ENCODE assay signal across 31 cellular contexts in the genomic region with DNA sequence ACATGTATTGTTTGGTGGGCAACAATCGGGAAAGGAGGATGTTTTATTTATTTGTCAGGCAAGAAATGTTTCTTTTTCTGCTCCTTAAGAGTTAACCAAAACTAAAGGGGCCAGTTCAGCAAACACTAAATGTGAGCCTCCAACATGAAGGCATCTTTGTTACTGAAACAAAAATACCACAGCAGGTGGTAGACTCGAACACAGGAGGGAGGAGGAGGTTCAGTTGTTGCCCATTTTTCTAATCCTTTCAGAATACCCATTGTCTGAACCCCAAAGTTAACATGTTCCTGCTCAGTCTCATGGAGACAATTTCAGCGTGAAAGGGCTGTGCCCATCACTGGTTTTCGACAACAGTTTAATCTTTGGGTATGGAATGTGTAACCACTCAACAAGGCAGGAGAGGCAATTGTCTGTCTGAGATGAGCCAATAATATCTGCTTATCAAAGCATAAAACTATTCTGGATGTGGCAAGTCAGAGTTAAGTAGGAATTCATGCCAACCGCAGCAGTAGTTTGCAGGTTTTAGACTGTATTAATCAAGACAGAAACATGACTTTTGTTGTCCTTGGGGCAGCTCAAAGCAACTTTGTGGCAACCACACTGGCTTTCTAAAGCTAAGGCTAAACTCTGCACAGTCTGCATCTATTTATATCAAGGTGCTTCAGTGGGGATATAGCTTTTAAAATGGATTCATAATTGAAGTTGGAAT.
DNase-seq lines count a peak whose midpoint lies in the region; ATAC-seq, FAIRE-seq and TF ChIP-seq lines count a peak whose summit lies in the region.
"Had no signal": no experiment of that assay in that cellular context is flagged by ENCODE, and none has a peak within 500 bp of the region (broad histone marks: within the 10 kb centered on the region; RNA-seq: fewer than 3 reads in every experiment).

No MANE protein-coding gene starts in this region.

- no peak overlapping the region for H3K9ac ChIP-seq in astrocyte (ENCODE audit: low read length)
- no peak overlapping the region for H3K9ac ChIP-seq in iPS-20b (ENCODE audit: low read depth, low read length)
- H3K9ac ChIP-seq: GM23248 had no signal

- H3K9me3 ChIP-seq in astrocyte (ENCODE audit: insufficient read depth, low read depth, low read length) (no peaks in the 10 kb centered on the region), iPS-20b (ENCODE audit: insufficient read depth, low read depth, low read length) (no peaks in the 10 kb centered on the region)
- H3K9me3 ChIP-seq: body of pancreas, gastroesophageal sphincter had no signal

- no peaks in the 10 kb centered on the region for H3K9me3 Mint-ChIP-seq in astrocyte (ENCODE audit: unreplicated experiment)
- H3K9me3 Mint-ChIP-seq: activated naive CD4-positive, alpha-beta T cell treated with anti-CD3 and anti-CD28 coated beads, Interleukin-2, amount 50 U/mL, for 72 hours; stimulated activated effector memory CD8-positive, alpha-beta T cell treated with anti-CD3 and anti-CD28 coated beads, Interleukin-12 subunit alpha, Interleukin-12 subunit beta, amount 100 ng/mL, for 72 hours; type B pancreatic cell had no signal

- no peaks in the 10 kb centered on the region for H3K79me2 ChIP-seq in astrocyte (ENCODE audit: insufficient read depth, low read length)

- H3K4me1 ChIP-seq in astrocyte (ENCODE audit: insufficient read depth, low read length) (peaks cover 13% of the 10 kb centered on the region), iPS-20b (ENCODE audit: insufficient read depth, low read length) (peaks cover 19% of the 10 kb centered on the region)

- ATAC-seq in HG02623 (IDR thresholded peaks at IDR 0.05; ENCODE audit: unreplicated experiment): no peak
- ATAC-seq: activated CD8-positive, alpha-beta T cell treated with anti-CD3 and anti-CD28 coated beads, Interleukin-2, amount 10 ng/mL, durations not matched to agents 7 days and 5 days; activated naive CD4-positive, alpha-beta T cell treated with anti-CD3 and anti-CD28 coated beads, Interleukin-2, amount 50 U/mL, for 72 hours; body of pancreas; gastroesophageal sphincter; Panc1; stimulated activated effector memory CD8-positive, alpha-beta T cell treated with anti-CD3 and anti-CD28 coated beads, Interleukin-12 subunit alpha, Interleukin-12 subunit beta, amount 100 ng/mL, for 72 hours had no signal

- H3K27me3 ChIP-seq in astrocyte (ENCODE audit: insufficient read depth, low read length) (no peaks in the 10 kb centered on the region), iPS-20b (ENCODE audit: insufficient read depth, low read length) (no peaks in the 10 kb centered on the region)
- H3K27me3 ChIP-seq: body of pancreas, dorsolateral prefrontal cortex, gastroesophageal sphincter had no signal

- H3K36me3 ChIP-seq in astrocyte (ENCODE audit: insufficient read depth, low read length): no peaks in the 10 kb centered on the region
- no peaks in the 10 kb centered on the region for H3K36me3 ChIP-seq in iPS-20b (ENCODE audit: insufficient read depth, low read depth, low read length)
- H3K36me3 ChIP-seq: gastroesophageal sphincter, WERI-Rb-1 had no signal

- peak overlapping the region; percentile 14 for H3K4me2 ChIP-seq in astrocyte (ENCODE audit: low read length)

- TF ChIP-seq CTCF in astrocyte (IDR thresholded peaks at IDR 0.05; ENCODE audit: insufficient read depth, low read depth, low read length): no peak

- FAIRE-seq in astrocyte (lab: Jason Lieb, UNC): peak; percentile 69

- H3K27me3 Mint-ChIP-seq in astrocyte (ENCODE audit: low read depth, unreplicated experiment): no peaks in the 10 kb centered on the region
- H3K27me3 Mint-ChIP-seq: progenitor cell of endocrine pancreas, type B pancreatic cell had no signal

- H3K27ac ChIP-seq in astrocyte (ENCODE audit: low read depth, low read length): no peak overlapping the region
- no peak overlapping the region for H3K27ac ChIP-seq in iPS-20b (ENCODE audit: low read length)
- H3K27ac ChIP-seq: body of pancreas, C4-2B, dorsolateral prefrontal cortex, gastroesophageal sphincter, GM23248, WERI-Rb-1 had no signal

- peaks cover 19% of the 10 kb centered on the region for H4K20me1 ChIP-seq in astrocyte (ENCODE audit: insufficient read depth, low read length)

- no peak overlapping the region for H3K4me3 Mint-ChIP-seq in astrocyte (ENCODE audit: unreplicated experiment)
- H3K4me3 Mint-ChIP-seq: activated CD8-positive, alpha-beta T cell treated with anti-CD3 and anti-CD28 coated beads, Interleukin-2, amount 10 ng/mL, durations not matched to agents 7 days and 5 days; stimulated activated effector memory CD8-positive, alpha-beta T cell treated with anti-CD3 and anti-CD28 coated beads, Interleukin-12 subunit alpha, Interleukin-12 subunit beta, amount 100 ng/mL, for 72 hours; type B pancreatic cell had no signal

- H3K36me3 Mint-ChIP-seq in astrocyte (ENCODE audit: low read depth, unreplicated experiment): no peaks in the 10 kb centered on the region
- H3K36me3 Mint-ChIP-seq: activated naive CD4-positive, alpha-beta T cell treated with anti-CD3 and anti-CD28 coated beads, Interleukin-2, amount 50 U/mL, for 72 hours; stimulated activated effector memory CD8-positive, alpha-beta T cell treated with anti-CD3 and anti-CD28 coated beads, Interleukin-12 subunit alpha, Interleukin-12 subunit beta, amount 100 ng/mL, for 72 hours had no signal

- peaks cover 8% of the 10 kb centered on the region for H3K4me1 Mint-ChIP-seq in astrocyte (ENCODE audit: low read depth, unreplicated experiment)
- H3K4me1 Mint-ChIP-seq: stimulated activated effector memory CD8-positive, alpha-beta T cell treated with anti-CD3 and anti-CD28 coated beads, Interleukin-12 subunit alpha, Interleukin-12 subunit beta, amount 100 ng/mL, for 72 hours had no signal

- DNase-seq in LHCN-M2 (ENCODE audit: low read depth): peak; percentile 57
- DNase-seq in astrocyte (ENCODE audit: low read depth): peak; percentile 66
- peak; percentile 39 for DNase-seq in retina
- no peak for DNase-seq in Kasumi-1 (lab: John Stamatoyannopoulos, UW)
- no peak for DNase-seq in NCI-H187 (lab: John Stamatoyannopoulos, UW)
- DNase-seq: activated CD4-positive, alpha-beta T cell treated with anti-CD3 and anti-CD28 coated beads for 4 hours; activated CD8-positive, alpha-beta T cell treated with anti-CD3 and anti-CD28 coated beads, Interleukin-2, amount 10 ng/mL, durations not matched to agents 7 days and 5 days; activated effector memory CD4-positive, alpha-beta T cell treated with Interleukin-2 at 50 U/mL for 16 hours; body of pancreas; dorsolateral prefrontal cortex; GM23248; mesenchymal stem cell; NCI-H146; NCI-H446; NCI-H774; nucleus accumbens; SHP77 treated with DMSO at 0.1 percent for 48 hours; stimulated activated CD4-positive, alpha-beta T cell treated with anti-CD3 and anti-CD28 coated beads, Interleukin-4, amount 100 ng/mL, for 4 hours; substantia nigra; SW 1271; T1000; WERI-Rb-1 had no signal

- H3K4me3 ChIP-seq in astrocyte (ENCODE audit: insufficient read depth, low read depth, low read length) (no peak overlapping the region), iPS-20b (ENCODE audit: low read length) (peak overlapping the region; percentile 17)
- H3K4me3 ChIP-seq: body of pancreas, dorsolateral prefrontal cortex, gastroesophageal sphincter, GM23248 had no signal

- H3K27ac Mint-ChIP-seq in astrocyte (ENCODE audit: unreplicated experiment): no peak overlapping the region
- H3K27ac Mint-ChIP-seq: activated CD8-positive, alpha-beta T cell treated with anti-CD3 and anti-CD28 coated beads, Interleukin-2, amount 10 ng/mL, durations not matched to agents 7 days and 5 days; progenitor cell of endocrine pancreas; stimulated activated effector memory CD8-positive, alpha-beta T cell treated with anti-CD3 and anti-CD28 coated beads, Interleukin-12 subunit alpha, Interleukin-12 subunit beta, amount 100 ng/mL, for 72 hours; type B pancreatic cell had no signal

- no peak overlapping the region for H2AFZ ChIP-seq in astrocyte (ENCODE audit: low read depth, low read length)
- H2AFZ ChIP-seq: GM23248 had no signal

Comparison
In these comparisons a context has a peak if more than half of its experiments do, and no peak if none do; other contexts are left out.
1. DNase-seq: peak in LHCN-M2 (single experiment), astrocyte (single experiment) and retina (single experiment); none in Kasumi-1 (0 of 2) and NCI-H187 (0 of 2).